In genomic region chr16:85254051-85254450, GRCh38 we compare ENCODE assay signal across 15 cellular contexts.
"Had no signal": no experiment of that assay in that cellular context is flagged by ENCODE, and none has a peak within 500 bp of the region (broad histone marks: within the 10 kb centered on the region; RNA-seq: fewer than 3 reads in every experiment).

No MANE protein-coding gene starts in this region.

- H3K9ac ChIP-seq: SK-N-SH had no signal

- H3K27me3 ChIP-seq: MG63 had no signal

- H3K36me3 ChIP-seq: MG63 had no signal

- H3K27ac ChIP-seq: RWPE1 had no signal

- H3K4me3 ChIP-seq: MG63 had no signal

- H3K9me3 ChIP-seq: MG63, SK-N-SH had no signal

- DNase-seq: NCI-H1092, NCI-H1436, NCI-H187, NCI-H2029, NCI-H2081 treated with DMSO at 0.1 percent for 48 hours, NCI-H2171, NCI-H226, NCI-H446, NCI-H510A, NCI-H524 treated with DMSO at 0.1 percent for 48 hours, NCI-H774, SHP77 had no signal

- H3K4me2 ChIP-seq: SK-N-SH had no signal
